In the genomic region with DNA sequence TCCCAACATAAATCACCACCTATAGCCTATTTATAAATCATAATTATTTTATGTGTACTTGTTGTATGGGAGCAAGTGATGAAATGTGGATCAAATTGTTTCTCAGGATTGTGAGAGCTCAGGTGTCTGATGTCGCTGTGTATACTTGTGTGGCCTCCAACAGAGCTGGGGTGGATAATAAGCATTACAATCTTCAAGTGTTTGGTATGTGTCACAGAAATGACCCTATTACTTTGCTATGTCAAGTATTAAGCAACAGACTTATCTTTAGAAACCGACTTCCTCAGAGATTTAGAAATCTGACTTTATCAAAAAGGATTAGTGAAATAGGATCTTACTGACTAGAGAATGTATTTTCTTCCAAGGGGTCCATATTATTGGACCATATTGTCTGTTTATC, we compare ENCODE assay signal across 1 cellular context.
TF ChIP-seq lines count a peak whose summit lies in the region.

No MANE protein-coding gene starts in this region.

TF ChIP-seq in HEK293, 187 proteins besides CTCF, POLR2A, EP300 and RAD21 (continued from another document):
- no peak for TF ChIP-seq ZFHX2 (tag by site-specific recombination; conservative IDR thresholded peaks at IDR 0.05)
- TF ChIP-seq ZNF791 (tag by site-specific recombination; IDR thresholded peaks at IDR 0.05), result no peak
